ENCODE assay signal across 24 cellular contexts in the genomic region with DNA sequence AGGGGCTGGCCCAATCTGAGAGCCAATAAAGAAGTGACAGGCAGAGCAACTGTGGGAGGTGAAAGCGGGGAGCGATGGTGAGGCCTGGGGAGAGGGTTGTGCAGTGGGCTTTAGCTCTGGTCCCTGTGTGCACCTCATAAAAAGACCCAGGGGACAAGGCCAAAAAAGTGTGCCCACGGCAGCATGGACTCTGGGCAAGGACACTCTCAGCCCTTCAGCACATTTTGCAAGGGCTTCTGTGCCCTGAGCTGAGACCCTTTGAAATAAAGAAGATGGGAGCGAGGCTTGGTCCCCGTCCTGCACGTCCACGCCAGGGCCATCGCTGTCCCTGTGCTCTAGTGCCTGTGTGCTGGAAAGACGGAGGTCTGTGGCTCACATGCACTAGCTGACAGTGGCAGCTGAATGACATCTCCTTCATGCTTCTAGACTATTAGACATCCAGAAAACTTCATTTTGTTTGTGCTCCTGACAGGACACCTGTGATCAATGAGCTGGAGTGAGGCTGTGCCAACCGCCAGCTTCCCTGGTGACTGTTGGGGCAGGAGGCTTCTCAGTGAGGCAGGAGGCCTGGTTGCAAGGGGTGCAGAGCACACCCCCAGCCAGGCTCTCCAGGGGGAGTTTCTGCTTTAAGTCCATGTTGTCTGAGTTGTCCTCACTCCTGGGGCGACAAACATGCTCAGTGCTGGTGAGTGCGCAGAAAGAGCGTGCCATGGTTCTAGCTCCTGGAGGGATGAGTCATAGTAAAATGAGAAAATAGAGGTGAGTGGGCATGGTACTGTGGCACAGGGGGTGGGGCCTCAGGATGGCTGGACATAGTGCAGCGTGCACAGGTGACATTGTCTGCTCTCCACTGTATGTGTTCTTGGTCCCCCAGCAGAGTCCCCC.
A peak's percentile ranks its signal among the peaks of the same experiment; 100 is the strongest.
DNase-seq lines count a peak whose midpoint lies in the region; ATAC-seq and TF ChIP-seq lines count a peak whose summit lies in the region.
"Had no signal": no experiment of that assay in that cellular context is flagged by ENCODE, and none has a peak within 500 bp of the region (broad histone marks: within the 10 kb centered on the region; RNA-seq: fewer than 3 reads in every experiment).

No MANE protein-coding gene starts in this region.

- H3K4me3 ChIP-seq in mammary epithelial cell (replicated peaks in 1 of 3; ENCODE audit: insufficient read depth in 1 of 3, low read depth in 2 of 3, low read length in 3 of 3) (no peak overlapping the region), coronary artery (no peak overlapping the region), neural progenitor cell (no peak overlapping the region), upper lobe of right lung (no peak overlapping the region)
- H3K4me3 ChIP-seq: BLaER1, K562, lower lobe of right lung, MG63, PC-9, transverse colon had no signal

- H3K79me2 ChIP-seq in mammary epithelial cell (ENCODE audit: insufficient read depth, low read length): no peaks in the 10 kb centered on the region
- H3K79me2 ChIP-seq in neural progenitor cell (ENCODE audit: low read depth): no peaks in the 10 kb centered on the region

- dilution Hi-C loops in mammary epithelial cell (cut with HindIII; ENCODE audit: low sequenced_read_pairs): no loop called here

- H3K27ac ChIP-seq in mammary epithelial cell (ENCODE audit: insufficient read depth, low read depth, low read length) (no peak overlapping the region), coronary artery (no peak overlapping the region), neural progenitor cell (no peak overlapping the region), upper lobe of right lung (no peak overlapping the region)
- H3K27ac ChIP-seq: BLaER1, epithelial cell of prostate, lower lobe of right lung, PC-9, transverse colon, WERI-Rb-1 had no signal

- H4K20me1 ChIP-seq in mammary epithelial cell (ENCODE audit: insufficient read depth, low read length) (no peaks in the 10 kb centered on the region), neural progenitor cell (ENCODE audit: low read depth) (no peaks in the 10 kb centered on the region)
- H4K20me1 ChIP-seq: BLaER1 had no signal

- H3K27me3 ChIP-seq in mammary epithelial cell (ENCODE audit: insufficient read depth, low read length) (no peaks in the 10 kb centered on the region), neural progenitor cell (no peaks in the 10 kb centered on the region), upper lobe of right lung (no peaks in the 10 kb centered on the region)
- H3K27me3 ChIP-seq: BLaER1, MG63, transverse colon had no signal

- H3K4me3 Mint-ChIP-seq in MCF 10A (ENCODE audit: unreplicated experiment) (no peak overlapping the region), neural progenitor cell (no peak overlapping the region)
- H3K4me3 Mint-ChIP-seq: activated CD4-positive, alpha-beta T cell treated with anti-CD3 and anti-CD28 coated beads, Interleukin-2, amount 10 ng/mL, durations not matched to agents 24 days and 14 days had no signal

- in situ Hi-C loops in mammary epithelial cell (cut with MboI; ENCODE audit: low sequenced_read_pairs in 2 of 2): no loop called here

- CTCF ChIA-PET in MCF 10A (lab: Yijun Ruan, JAX): interaction anchor here (3.0 kb wide), 1 partner anchor 20 kb away, joined by 11 read pairs; no protein-coding TSS in a partner anchor
- CTCF ChIA-PET in mammary epithelial cell (lab: Charles Lee; ENCODE audit: low non-redundant PET): no interaction called here

- ATAC-seq in upper lobe of right lung: no peak
- ATAC-seq: activated naive CD4-positive, alpha-beta T cell treated with anti-CD3 and anti-CD28 coated beads, Interleukin-2, amount 50 U/mL, for 72 hours; K562; lower lobe of right lung had no signal

- no TSS peak for BruUV-seq in MCF 10A (replicated peaks; lab: Mats Ljungman, UMichigan)
- no TSS peak for BruUV-seq in mammary epithelial cell (replicated peaks; lab: Mats Ljungman, UMichigan)

- POLR2A ChIA-PET in MCF 10A (lab: Yijun Ruan, JAX): no interaction called here

- no peaks in the 10 kb centered on the region for H3K9me3 ChIP-seq in mammary epithelial cell (replicated peaks; ENCODE audit: insufficient read depth, low read length)
- H3K9me3 ChIP-seq in neural progenitor cell (ENCODE audit: low read depth): no peaks in the 10 kb centered on the region
- peaks cover 4% of the 10 kb centered on the region for H3K9me3 ChIP-seq in upper lobe of right lung
- H3K9me3 ChIP-seq: BLaER1, lower lobe of right lung, MG63, transverse colon had no signal

- H3K9ac ChIP-seq in mammary epithelial cell (ENCODE audit: insufficient read depth, low read length): no peak overlapping the region
- no peak overlapping the region for H3K9ac ChIP-seq in neural progenitor cell
- H3K9ac ChIP-seq: BLaER1 had no signal

- no peaks in the 10 kb centered on the region for H3K9me3 Mint-ChIP-seq in MCF 10A (ENCODE audit: unreplicated experiment)
- no peaks in the 10 kb centered on the region for H3K9me3 Mint-ChIP-seq in neural progenitor cell
- H3K9me3 Mint-ChIP-seq: activated CD4-positive, alpha-beta T cell treated with anti-CD3 and anti-CD28 coated beads, Interleukin-2, amount 10 ng/mL, durations not matched to agents 24 days and 14 days; activated naive CD4-positive, alpha-beta T cell treated with anti-CD3 and anti-CD28 coated beads, Interleukin-2, amount 50 U/mL, for 72 hours had no signal

- TF ChIP-seq CTCF in MCF 10A (IDR thresholded peaks at IDR 0.05; ENCODE audit: unreplicated experiment): no peak
- no peak for TF ChIP-seq CTCF in mammary epithelial cell (conservative IDR thresholded peaks at IDR 0.05 in 1 of 2, IDR thresholded peaks at IDR 0.05 in 1 of 2; ENCODE audit: extremely low read depth in 1 of 2, insufficient read depth in 1 of 2, low read depth in 1 of 2, low read length in 2 of 2)
- no peak for TF ChIP-seq CTCF in coronary artery (IDR thresholded peaks at IDR 0.05)
- no peak for TF ChIP-seq CTCF in neural progenitor cell (IDR thresholded peaks at IDR 0.05)
- TF ChIP-seq CTCF in upper lobe of right lung (IDR thresholded peaks at IDR 0.05): no peak

- H3K4me1 ChIP-seq in mammary epithelial cell (ENCODE audit: insufficient read depth, low read length) (no peaks in the 10 kb centered on the region), neural progenitor cell (no peaks in the 10 kb centered on the region), upper lobe of right lung (no peaks in the 10 kb centered on the region)
- H3K4me1 ChIP-seq: lower lobe of right lung, transverse colon had no signal

- H3K4me1 Mint-ChIP-seq in MCF 10A (ENCODE audit: insufficient read depth, unreplicated experiment) (no peaks in the 10 kb centered on the region), neural progenitor cell (peaks cover 8% of the 10 kb centered on the region)
- H3K4me1 Mint-ChIP-seq: activated CD4-positive, alpha-beta T cell treated with anti-CD3 and anti-CD28 coated beads, Interleukin-2, amount 10 ng/mL, durations not matched to agents 24 days and 14 days had no signal

- no peak overlapping the region for H3K27ac Mint-ChIP-seq in MCF 10A (ENCODE audit: low read depth, unreplicated experiment)
- H3K27ac Mint-ChIP-seq in neural progenitor cell: peak overlapping the region; percentile 43
- H3K27ac Mint-ChIP-seq: activated CD4-positive, alpha-beta T cell treated with anti-CD3 and anti-CD28 coated beads, Interleukin-2, amount 10 ng/mL, durations not matched to agents 24 days and 14 days; activated naive CD4-positive, alpha-beta T cell treated with anti-CD3 and anti-CD28 coated beads, Interleukin-2, amount 50 U/mL, for 72 hours had no signal

- H3K4me2 ChIP-seq in mammary epithelial cell (ENCODE audit: insufficient read depth, low read depth, low read length) (no peak overlapping the region), neural progenitor cell (no peak overlapping the region)
- H3K4me2 ChIP-seq: BLaER1, PC-9 had no signal

- H3F3A ChIP-seq in neural progenitor cell (ENCODE audit: low read depth): no peaks in the 10 kb centered on the region

- no peaks in the 10 kb centered on the region for H3K36me3 Mint-ChIP-seq in MCF 10A (ENCODE audit: insufficient read depth, unreplicated experiment)
- H3K36me3 Mint-ChIP-seq in neural progenitor cell: no peaks in the 10 kb centered on the region
- H3K36me3 Mint-ChIP-seq: activated naive CD4-positive, alpha-beta T cell treated with anti-CD3 and anti-CD28 coated beads, Interleukin-2, amount 50 U/mL, for 72 hours had no signal

- intact Hi-C loops in MCF 10A (cut with micrococcal nuclease): no loop called here
- intact Hi-C loops in mammary epithelial cell (cut with micrococcal nuclease): no loop called here
- intact Hi-C loops in upper lobe of right lung (cut with DNase I): no loop called here

- H2AFZ ChIP-seq in mammary epithelial cell (ENCODE audit: low read depth, low read length) (no peak overlapping the region), neural progenitor cell (replicated peaks) (no peak overlapping the region)
- H2AFZ ChIP-seq: PC-9 had no signal

- H3K36me3 ChIP-seq in mammary epithelial cell (ENCODE audit: insufficient read depth, low read length): no peaks in the 10 kb centered on the region
- H3K36me3 ChIP-seq in neural progenitor cell: no peaks in the 10 kb centered on the region
- no peaks in the 10 kb centered on the region for H3K36me3 ChIP-seq in upper lobe of right lung
- H3K36me3 ChIP-seq: BLaER1, lower lobe of right lung, MG63, transverse colon, WERI-Rb-1 had no signal

- H3K27me3 Mint-ChIP-seq in MCF 10A (ENCODE audit: insufficient read depth, unreplicated experiment): no peaks in the 10 kb centered on the region
- peaks cover 9% of the 10 kb centered on the region for H3K27me3 Mint-ChIP-seq in neural progenitor cell (ENCODE audit: insufficient read depth, low read depth)
- H3K27me3 Mint-ChIP-seq: activated CD4-positive, alpha-beta T cell treated with anti-CD3 and anti-CD28 coated beads, Interleukin-2, amount 10 ng/mL, durations not matched to agents 24 days and 14 days had no signal

- DNase-seq in MCF 10A (ENCODE audit: unreplicated experiment) (peak; percentile 9), mammary epithelial cell (no peak), coronary artery (ENCODE audit: low spot score) (peak; percentile 59), neural progenitor cell (ENCODE audit: low spot score) (no peak), upper lobe of right lung (peak; percentile 26), SKM-1 (lab: John Stamatoyannopoulos, UW; ENCODE audit: unreplicated experiment) (no peak), anterior cingulate cortex (lab: John Stamatoyannopoulos, UW) (no peak), iPS-NIHi11 (ENCODE audit: low spot score) (no peak)
- DNase-seq: activated CD4-positive, alpha-beta T cell treated with anti-CD3 and anti-CD28 coated beads, Interleukin-2, amount 10 ng/mL, durations not matched to agents 24 days and 14 days; COR-L47; lower lobe of right lung; MG63; NCI-H2029 treated with DMSO at 0.1 percent for 48 hours; NCI-H526; NK-92 treated with Interleukin-12 subunit alpha and Interleukin-12 subunit beta, amount 100 ng/mL, for 24 hours; PC-9; SHP77 treated with DMSO at 0.1 percent for 48 hours; T-helper 9 cell; transverse colon; WERI-Rb-1 had no signal

- WGBS in mammary epithelial cell (ENCODE audit: low coverage, missing lambda C conversion rate): 92% methylated on average over 14 of the region's 14 CpGs

Comparison
In these comparisons a context has a peak if more than half of its experiments do, and no peak if none do; other contexts are left out.
1. DNase-seq: peak in MCF 10A (single experiment), coronary artery (single experiment) and upper lobe of right lung (single experiment); none in mammary epithelial cell (single experiment), neural progenitor cell (single experiment), SKM-1 (single experiment), anterior cingulate cortex (0 of 58) and iPS-NIHi11 (single experiment).